1 cellular context compared by ENCODE assay signal in the genomic region with DNA sequence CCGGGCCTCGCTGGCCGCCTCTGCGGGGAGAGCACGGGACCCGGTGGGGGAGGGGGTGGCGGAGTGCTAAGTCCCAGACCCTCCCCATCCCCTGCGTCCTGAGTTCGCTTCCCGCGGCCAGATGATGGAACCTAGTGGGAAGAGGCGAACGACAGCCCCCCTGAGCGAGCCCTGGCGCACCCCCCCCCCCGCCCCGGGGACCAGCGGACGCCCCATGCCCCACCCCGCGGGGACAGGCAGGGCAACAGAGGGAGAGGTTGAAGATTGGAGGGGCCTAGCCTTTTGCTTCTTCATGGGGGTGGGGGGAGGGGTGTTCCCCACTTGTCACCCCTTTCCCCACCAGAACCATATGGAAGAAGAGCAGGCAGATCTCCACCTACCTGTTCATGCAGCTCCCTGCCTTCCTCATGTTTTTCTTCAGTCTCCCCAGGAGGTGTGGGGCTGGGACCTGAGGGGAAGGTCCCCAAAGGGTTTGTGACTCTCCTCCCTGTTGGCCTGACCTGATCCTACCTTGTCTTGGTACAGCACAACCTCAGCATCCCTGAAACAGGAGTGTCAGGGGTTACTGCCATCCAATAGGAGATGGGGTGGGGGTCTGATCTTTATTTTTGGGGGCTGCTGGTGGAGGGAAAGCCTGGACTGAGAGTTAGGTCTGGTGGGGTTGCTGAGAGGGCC.
TF ChIP-seq lines count a peak whose summit lies in the region.

No MANE protein-coding gene starts in this region.

TF ChIP-seq in HepG2, 621 proteins besides CTCF, POLR2A, EP300 and RAD21 (continued from another document):
- TF ChIP-seq, protein P1, sequence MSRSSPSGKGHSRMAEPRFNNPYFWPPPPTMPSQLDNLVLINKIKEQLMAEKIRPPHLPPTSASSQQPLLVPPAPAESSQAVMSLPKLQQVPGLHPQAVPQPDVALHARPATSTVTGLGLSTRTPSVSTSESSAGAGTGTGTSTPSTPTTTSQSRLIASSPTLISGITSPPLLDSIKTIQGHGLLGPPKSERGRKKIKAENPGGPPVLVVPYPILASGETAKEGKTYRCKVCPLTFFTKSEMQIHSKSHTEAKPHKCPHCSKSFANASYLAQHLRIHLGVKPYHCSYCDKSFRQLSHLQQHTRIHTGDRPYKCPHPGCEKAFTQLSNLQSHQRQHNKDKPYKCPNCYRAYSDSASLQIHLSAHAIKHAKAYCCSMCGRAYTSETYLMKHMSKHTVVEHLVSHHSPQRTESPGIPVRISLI (CRISPR knock-in tag; IDR thresholded peaks at IDR 0.05; ENCODE audit: borderline replicate concordance), result 0 out of 2 replicates have a peak, but pooled peaks have one; percentile 5
- TF ChIP-seq, protein P2, sequence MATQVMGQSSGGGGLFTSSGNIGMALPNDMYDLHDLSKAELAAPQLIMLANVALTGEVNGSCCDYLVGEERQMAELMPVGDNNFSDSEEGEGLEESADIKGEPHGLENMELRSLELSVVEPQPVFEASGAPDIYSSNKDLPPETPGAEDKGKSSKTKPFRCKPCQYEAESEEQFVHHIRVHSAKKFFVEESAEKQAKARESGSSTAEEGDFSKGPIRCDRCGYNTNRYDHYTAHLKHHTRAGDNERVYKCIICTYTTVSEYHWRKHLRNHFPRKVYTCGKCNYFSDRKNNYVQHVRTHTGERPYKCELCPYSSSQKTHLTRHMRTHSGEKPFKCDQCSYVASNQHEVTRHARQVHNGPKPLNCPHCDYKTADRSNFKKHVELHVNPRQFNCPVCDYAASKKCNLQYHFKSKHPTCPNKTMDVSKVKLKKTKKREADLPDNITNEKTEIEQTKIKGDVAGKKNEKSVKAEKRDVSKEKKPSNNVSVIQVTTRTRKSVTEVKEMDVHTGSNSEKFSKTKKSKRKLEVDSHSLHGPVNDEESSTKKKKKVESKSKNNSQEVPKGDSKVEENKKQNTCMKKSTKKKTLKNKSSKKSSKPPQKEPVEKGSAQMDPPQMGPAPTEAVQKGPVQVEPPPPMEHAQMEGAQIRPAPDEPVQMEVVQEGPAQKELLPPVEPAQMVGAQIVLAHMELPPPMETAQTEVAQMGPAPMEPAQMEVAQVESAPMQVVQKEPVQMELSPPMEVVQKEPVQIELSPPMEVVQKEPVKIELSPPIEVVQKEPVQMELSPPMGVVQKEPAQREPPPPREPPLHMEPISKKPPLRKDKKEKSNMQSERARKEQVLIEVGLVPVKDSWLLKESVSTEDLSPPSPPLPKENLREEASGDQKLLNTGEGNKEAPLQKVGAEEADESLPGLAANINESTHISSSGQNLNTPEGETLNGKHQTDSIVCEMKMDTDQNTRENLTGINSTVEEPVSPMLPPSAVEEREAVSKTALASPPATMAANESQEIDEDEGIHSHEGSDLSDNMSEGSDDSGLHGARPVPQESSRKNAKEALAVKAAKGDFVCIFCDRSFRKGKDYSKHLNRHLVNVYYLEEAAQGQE (IDR thresholded peaks at IDR 0.05; ENCODE audit: borderline replicate concordance in 1 of 2, low read depth in 1 of 2, low read length in 2 of 2), result no peak
- no peak for TF ChIP-seq SP2 (CRISPR knock-in tag; IDR thresholded peaks at IDR 0.05)
- 0 out of 2 replicates have a peak, but pooled peaks have one; percentile 1 for TF ChIP-seq SSRP1 (CRISPR knock-in tag; IDR thresholded peaks at IDR 0.05)
- TF ChIP-seq, protein P3, sequence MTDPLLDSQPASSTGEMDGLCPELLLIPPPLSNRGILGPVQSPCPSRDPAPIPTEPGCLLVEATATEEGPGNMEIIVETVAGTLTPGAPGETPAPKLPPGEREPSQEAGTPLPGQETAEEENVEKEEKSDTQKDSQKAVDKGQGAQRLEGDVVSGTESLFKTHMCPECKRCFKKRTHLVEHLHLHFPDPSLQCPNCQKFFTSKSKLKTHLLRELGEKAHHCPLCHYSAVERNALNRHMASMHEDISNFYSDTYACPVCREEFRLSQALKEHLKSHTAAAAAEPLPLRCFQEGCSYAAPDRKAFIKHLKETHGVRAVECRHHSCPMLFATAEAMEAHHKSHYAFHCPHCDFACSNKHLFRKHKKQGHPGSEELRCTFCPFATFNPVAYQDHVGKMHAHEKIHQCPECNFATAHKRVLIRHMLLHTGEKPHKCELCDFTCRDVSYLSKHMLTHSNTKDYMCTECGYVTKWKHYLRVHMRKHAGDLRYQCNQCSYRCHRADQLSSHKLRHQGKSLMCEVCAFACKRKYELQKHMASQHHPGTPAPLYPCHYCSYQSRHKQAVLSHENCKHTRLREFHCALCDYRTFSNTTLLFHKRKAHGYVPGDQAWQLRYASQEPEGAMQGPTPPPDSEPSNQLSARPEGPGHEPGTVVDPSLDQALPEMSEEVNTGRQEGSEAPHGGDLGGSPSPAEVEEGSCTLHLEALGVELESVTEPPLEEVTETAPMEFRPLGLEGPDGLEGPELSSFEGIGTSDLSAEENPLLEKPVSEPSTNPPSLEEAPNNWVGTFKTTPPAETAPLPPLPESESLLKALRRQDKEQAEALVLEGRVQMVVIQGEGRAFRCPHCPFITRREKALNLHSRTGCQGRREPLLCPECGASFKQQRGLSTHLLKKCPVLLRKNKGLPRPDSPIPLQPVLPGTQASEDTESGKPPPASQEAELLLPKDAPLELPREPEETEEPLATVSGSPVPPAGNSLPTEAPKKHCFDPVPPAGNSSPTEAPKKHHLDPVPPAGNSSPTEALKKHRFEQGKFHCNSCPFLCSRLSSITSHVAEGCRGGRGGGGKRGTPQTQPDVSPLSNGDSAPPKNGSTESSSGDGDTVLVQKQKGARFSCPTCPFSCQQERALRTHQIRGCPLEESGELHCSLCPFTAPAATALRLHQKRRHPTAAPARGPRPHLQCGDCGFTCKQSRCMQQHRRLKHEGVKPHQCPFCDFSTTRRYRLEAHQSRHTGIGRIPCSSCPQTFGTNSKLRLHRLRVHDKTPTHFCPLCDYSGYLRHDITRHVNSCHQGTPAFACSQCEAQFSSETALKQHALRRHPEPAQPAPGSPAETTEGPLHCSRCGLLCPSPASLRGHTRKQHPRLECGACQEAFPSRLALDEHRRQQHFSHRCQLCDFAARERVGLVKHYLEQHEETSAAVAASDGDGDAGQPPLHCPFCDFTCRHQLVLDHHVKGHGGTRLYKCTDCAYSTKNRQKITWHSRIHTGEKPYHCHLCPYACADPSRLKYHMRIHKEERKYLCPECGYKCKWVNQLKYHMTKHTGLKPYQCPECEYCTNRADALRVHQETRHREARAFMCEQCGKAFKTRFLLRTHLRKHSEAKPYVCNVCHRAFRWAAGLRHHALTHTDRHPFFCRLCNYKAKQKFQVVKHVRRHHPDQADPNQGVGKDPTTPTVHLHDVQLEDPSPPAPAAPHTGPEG (CRISPR knock-in tag; IDR thresholded peaks at IDR 0.05), result 0 out of 2 replicates have a peak, but pooled peaks have one; percentile 17
- TF ChIP-seq ZNF530 (CRISPR knock-in tag; IDR thresholded peaks at IDR 0.05; ENCODE audit: low read depth), result no peak
- 0 out of 2 replicates have a peak, but pooled peaks have one; percentile 32 for TF ChIP-seq ZNF121 (CRISPR knock-in tag; IDR thresholded peaks at IDR 0.05)
- TF ChIP-seq HNF4A (CRISPR knock-in tag; IDR thresholded peaks at IDR 0.05), result 0 out of 2 replicates have a peak, but pooled peaks have one; percentile 25
- TF ChIP-seq, protein P4, sequence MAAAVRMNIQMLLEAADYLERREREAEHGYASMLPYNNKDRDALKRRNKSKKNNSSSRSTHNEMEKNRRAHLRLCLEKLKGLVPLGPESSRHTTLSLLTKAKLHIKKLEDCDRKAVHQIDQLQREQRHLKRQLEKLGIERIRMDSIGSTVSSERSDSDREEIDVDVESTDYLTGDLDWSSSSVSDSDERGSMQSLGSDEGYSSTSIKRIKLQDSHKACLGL (CRISPR knock-in tag; IDR thresholded peaks at IDR 0.05), result 0 out of 2 replicates have a peak, but pooled peaks have one; percentile 7
- TF ChIP-seq, protein P5, sequence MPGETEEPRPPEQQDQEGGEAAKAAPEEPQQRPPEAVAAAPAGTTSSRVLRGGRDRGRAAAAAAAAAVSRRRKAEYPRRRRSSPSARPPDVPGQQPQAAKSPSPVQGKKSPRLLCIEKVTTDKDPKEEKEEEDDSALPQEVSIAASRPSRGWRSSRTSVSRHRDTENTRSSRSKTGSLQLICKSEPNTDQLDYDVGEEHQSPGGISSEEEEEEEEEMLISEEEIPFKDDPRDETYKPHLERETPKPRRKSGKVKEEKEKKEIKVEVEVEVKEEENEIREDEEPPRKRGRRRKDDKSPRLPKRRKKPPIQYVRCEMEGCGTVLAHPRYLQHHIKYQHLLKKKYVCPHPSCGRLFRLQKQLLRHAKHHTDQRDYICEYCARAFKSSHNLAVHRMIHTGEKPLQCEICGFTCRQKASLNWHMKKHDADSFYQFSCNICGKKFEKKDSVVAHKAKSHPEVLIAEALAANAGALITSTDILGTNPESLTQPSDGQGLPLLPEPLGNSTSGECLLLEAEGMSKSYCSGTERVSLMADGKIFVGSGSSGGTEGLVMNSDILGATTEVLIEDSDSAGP (CRISPR knock-in tag; IDR thresholded peaks at IDR 0.05; ENCODE audit: borderline replicate concordance), result peak; percentile 2; the same call in 1 of the 2 replicates
